8 cellular contexts compared by ENCODE assay signal in the genomic region with DNA sequence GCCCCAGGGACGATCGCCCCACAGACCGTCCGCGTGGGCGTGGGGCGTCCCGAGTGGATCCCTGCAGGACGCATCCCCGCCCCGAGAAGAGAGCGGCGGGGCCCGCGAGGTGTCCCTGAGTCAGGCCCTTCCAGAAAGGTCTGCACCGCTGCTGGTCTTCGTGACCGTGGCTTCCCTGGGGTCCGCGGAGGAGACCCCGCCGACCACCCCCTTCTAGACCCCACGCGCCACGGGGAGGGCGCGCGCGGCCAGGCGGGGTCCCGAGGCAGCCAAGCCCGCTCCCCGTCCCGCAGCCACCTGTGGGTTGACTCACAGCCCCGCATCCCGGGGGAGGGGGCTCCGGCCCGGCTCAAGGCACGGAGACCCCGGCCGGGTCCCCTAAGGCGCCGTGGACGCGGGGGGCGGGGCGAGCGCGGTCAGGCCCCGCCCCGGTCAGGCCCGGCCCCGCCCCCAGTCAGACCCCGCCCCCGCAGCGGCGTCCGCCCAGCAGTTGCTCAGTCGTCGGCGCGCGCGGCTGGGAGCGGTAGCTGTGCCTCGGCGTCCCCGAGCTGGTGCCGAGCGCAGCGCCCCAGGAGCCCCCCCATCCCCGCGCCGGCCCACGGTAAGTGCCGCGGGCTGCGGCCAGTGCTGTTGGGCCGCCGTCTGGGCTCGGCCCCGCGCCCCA. TPM values are rescaled to one million over a fixed set of nuclear protein-coding genes. Genes with fewer than 3 reads are reported as not detected.
DNase-seq lines count a peak whose midpoint lies in the region; ATAC-seq and TF ChIP-seq lines count a peak whose summit lies in the region.

A gene with protein sequence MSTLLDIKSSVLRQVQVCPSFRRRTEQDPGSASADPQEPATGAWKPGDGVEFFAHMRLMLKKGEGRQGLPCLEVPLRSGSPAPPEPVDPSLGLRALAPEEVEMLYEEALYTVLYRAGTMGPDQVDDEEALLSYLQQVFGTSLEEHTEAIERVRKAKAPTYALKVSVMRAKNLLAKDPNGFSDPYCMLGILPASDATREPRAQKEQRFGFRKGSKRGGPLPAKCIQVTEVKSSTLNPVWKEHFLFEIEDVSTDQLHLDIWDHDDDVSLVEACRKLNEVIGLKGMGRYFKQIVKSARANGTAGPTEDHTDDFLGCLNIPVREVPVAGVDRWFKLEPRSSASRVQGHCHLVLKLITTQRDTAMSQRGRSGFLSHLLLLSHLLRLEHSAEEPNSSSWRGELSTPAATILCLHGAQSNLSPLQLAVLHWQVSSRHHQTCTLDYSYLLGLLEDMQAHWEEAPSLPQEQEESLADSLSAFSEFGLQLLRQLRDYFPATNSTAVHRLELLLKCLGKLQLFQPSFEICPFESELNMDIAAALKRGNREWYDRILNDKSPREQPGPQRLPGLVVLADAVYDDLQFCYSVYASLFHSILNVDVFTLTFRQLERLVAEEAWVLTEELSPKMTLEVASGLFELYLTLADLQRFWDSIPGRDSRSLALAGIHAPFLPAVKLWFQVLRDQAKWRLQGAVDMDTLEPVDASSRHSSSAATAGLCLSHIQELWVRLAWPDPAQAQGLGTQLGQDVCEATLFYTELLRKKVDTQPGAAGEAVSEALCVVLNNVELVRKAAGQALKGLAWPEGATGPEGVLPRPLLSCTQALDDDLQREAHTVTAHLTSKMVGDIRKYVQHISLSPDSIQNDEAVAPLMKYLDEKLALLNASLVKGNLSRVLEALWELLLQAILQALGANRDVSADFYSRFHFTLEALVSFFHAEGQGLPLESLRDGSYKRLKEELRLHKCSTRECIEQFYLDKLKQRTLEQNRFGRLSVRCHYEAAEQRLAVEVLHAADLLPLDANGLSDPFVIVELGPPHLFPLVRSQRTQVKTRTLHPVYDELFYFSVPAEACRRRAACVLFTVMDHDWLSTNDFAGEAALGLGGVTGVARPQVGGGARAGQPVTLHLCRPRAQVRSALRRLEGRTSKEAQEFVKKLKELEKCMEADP (plus strand): TSS at position 497 of the 664 bp plus-strand sequence. CDS start 4,905 bp downstream, outside the sequence.

- peaks cover 34% of the 10 kb centered on the region for H3K27me3 Mint-ChIP-seq in T-helper 1 cell treated with Interleukin-12 subunit alpha and Interleukin-12 subunit beta and Interleukin-4 antibody, amounts not matched to agents 30 μg/mL and 1 μg/mL, for 36 hours (ENCODE audit: low read depth)
- H3K27me3 Mint-ChIP-seq in chondrocyte (ENCODE audit: low read depth), result peaks cover 26% of the 10 kb centered on the region

- intact Hi-C loops in lower lobe of right lung (cut with DNase I), result no loop called here

- H3K27me3 ChIP-seq in lower lobe of right lung (ENCODE audit: low read depth) (peaks cover 42% of the 10 kb centered on the region), suprapubic skin (peaks cover 80% of the 10 kb centered on the region)

- peak within 1 kb of the TSS; percentile 79 for H3K27ac ChIP-seq in lower lobe of right lung
- no peak within 1 kb of the TSS for H3K27ac ChIP-seq in suprapubic skin

- no peaks in the 10 kb centered on the region for H3K9me3 Mint-ChIP-seq in T-helper 1 cell treated with Interleukin-12 subunit alpha and Interleukin-12 subunit beta and Interleukin-4 antibody, amounts not matched to agents 30 μg/mL and 1 μg/mL, for 36 hours
- no peaks in the 10 kb centered on the region for H3K9me3 Mint-ChIP-seq in chondrocyte (ENCODE audit: low read depth)

- no peak for TF ChIP-seq CTCF in GM20000 (IDR thresholded peaks at IDR 0.05; ENCODE audit: extremely low read depth, missing control alignments)
- no peak for TF ChIP-seq CTCF in chondrocyte (IDR thresholded peaks at IDR 0.05)
- no peak for TF ChIP-seq CTCF in lower lobe of right lung (IDR thresholded peaks at IDR 0.05)
- no peak for TF ChIP-seq CTCF in suprapubic skin (IDR thresholded peaks at IDR 0.05)

- 2% methylated on average over 8 of the region's 83 CpGs for WGBS in suprapubic skin

- TF ChIP-seq POLR2A in suprapubic skin (IDR thresholded peaks at IDR 0.05), result no peak

- H3K4me1 ChIP-seq in lower lobe of right lung (peaks cover 34% of the 10 kb centered on the region), suprapubic skin (peaks cover 35% of the 10 kb centered on the region)

- H3K4me3 ChIP-seq in lower lobe of right lung (peak within 1 kb of the TSS; percentile 54), suprapubic skin (peak within 1 kb of the TSS; percentile 47)

- H3K4me1 Mint-ChIP-seq in T-helper 1 cell treated with Interleukin-12 subunit alpha and Interleukin-12 subunit beta and Interleukin-4 antibody, amounts not matched to agents 30 μg/mL and 1 μg/mL, for 36 hours (ENCODE audit: low read depth), result peaks cover 9% of the 10 kb centered on the region
- peaks cover 4% of the 10 kb centered on the region for H3K4me1 Mint-ChIP-seq in chondrocyte (ENCODE audit: low read depth)

- peak within 1 kb of the TSS; percentile 55 for H3K4me3 Mint-ChIP-seq in T-helper 1 cell treated with Interleukin-12 subunit alpha and Interleukin-12 subunit beta and Interleukin-4 antibody, amounts not matched to agents 30 μg/mL and 1 μg/mL, for 36 hours
- H3K4me3 Mint-ChIP-seq in chondrocyte (ENCODE audit: unreplicated experiment), result peak within 1 kb of the TSS; percentile 35

- H3K9me3 ChIP-seq in lower lobe of right lung, result no peaks in the 10 kb centered on the region
- no peaks in the 10 kb centered on the region for H3K9me3 ChIP-seq in suprapubic skin

- ATAC-seq in lower lobe of right lung, result peak; percentile 62 to 78
- ATAC-seq in HG02759 (IDR thresholded peaks at IDR 0.05; ENCODE audit: unreplicated experiment), result no peak
- no peak for ATAC-seq in HG03460 (IDR thresholded peaks at IDR 0.05; ENCODE audit: unreplicated experiment)

- H3K27ac Mint-ChIP-seq in T-helper 1 cell treated with Interleukin-12 subunit alpha and Interleukin-12 subunit beta and Interleukin-4 antibody, amounts not matched to agents 30 μg/mL and 1 μg/mL, for 36 hours, result no peak within 1 kb of the TSS
- no peak within 1 kb of the TSS for H3K27ac Mint-ChIP-seq in chondrocyte (ENCODE audit: unreplicated experiment)

- H3K36me3 ChIP-seq in lower lobe of right lung (no peaks in the 10 kb centered on the region), suprapubic skin (no peaks in the 10 kb centered on the region)

- no peak for TF ChIP-seq EP300 in suprapubic skin (IDR thresholded peaks at IDR 0.05)

- H3K36me3 Mint-ChIP-seq in T-helper 1 cell treated with Interleukin-12 subunit alpha and Interleukin-12 subunit beta and Interleukin-4 antibody, amounts not matched to agents 30 μg/mL and 1 μg/mL, for 36 hours (ENCODE audit: low read depth), result no peaks in the 10 kb centered on the region
- H3K36me3 Mint-ChIP-seq in chondrocyte (ENCODE audit: low read depth), result no peaks in the 10 kb centered on the region

- DNase-seq in GM20000 (ENCODE audit: low spot score) (peak; percentile 89), chondrocyte (ENCODE audit: low spot score) (no peak), lower lobe of right lung (no peak), suprapubic skin (ENCODE audit: low spot score in 2 of 2) (no peak), NCI-H2107 treated with DMSO at 0.1 percent for 48 hours (lab: John Stamatoyannopoulos, UW; ENCODE audit: unreplicated experiment) (no peak)

RNA-seq across cellular contexts. Expression of the gene that starts here (rescaled TPM):
- total RNA-seq in chondrocyte, result 0.36 to 1.7 TPM (median 1.5 TPM) in 3 replicates
- 8.4 TPM for total RNA-seq in lower lobe of right lung
- total RNA-seq in suprapubic skin, result 1 to 10 TPM in 3 of 4 donors, under 1 TPM in 1; 0.87 to 6.2 (median 2.5) TPM

Comparison
In these comparisons a context has a peak if more than half of its experiments do, and no peak if none do; other contexts are left out.
1. ATAC-seq: peak in lower lobe of right lung (2 of 2); none in HG02759 (single experiment) and HG03460 (single experiment).